23 cellular contexts compared by ENCODE assay signal in the genomic region with DNA sequence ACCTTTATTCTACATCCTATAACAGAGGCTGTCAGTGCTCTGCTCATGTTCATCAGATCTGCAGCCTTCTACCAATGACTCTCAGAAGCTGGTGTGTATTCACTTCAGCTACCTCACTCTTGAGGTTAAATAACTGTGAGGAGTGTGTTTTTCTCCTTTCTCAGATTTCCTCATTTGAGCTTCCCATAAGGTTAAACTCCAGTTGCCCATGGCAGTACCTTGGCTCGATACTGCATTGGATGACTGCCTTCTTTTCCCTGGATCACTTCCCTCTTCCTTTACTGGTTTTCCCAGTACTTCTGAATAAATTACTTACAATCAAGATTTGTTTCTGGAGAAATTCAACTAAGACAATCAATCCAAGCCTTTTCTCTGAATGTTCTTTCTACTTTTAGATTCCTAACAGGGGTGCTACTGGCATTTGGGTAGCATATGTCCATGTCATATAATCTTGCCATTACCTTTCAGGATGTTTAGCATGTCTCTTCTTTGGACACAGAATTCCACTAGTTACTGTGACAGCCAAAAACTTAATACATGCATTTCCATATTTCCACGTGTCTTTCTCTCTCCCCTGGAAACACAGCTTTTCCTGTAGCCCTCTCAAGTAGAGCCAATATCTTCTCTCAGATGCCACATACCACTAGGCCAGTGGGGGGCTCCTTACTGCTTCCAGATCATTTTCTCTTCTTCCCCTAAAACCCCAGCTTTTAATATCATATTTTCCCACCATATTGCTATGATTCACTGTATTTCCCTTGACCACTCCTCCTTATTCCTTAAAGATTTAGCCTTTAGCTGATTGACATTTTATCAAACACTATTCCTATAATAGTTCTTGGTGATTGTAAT. TPM values are rescaled to one million over a fixed set of nuclear protein-coding genes. Genes with fewer than 3 reads are reported as not detected.
A peak's percentile ranks its signal among the peaks of the same experiment; 100 is the strongest.
DNase-seq lines count a peak whose midpoint lies in the region; ATAC-seq, FAIRE-seq and TF ChIP-seq lines count a peak whose summit lies in the region.
"Had no signal": no experiment of that assay in that cellular context is flagged by ENCODE, and none has a peak within 500 bp of the region (broad histone marks: within the 10 kb centered on the region; RNA-seq: fewer than 3 reads in every experiment).

No MANE protein-coding gene starts in this region.

- no peaks in the 10 kb centered on the region for H3K36me3 ChIP-seq in GM12878 (ENCODE audit: control insufficient read depth in 2 of 2, insufficient read depth in 2 of 2, low read length in 1 of 2)
- H3K36me3 ChIP-seq in PC-9 (ENCODE audit: low read depth): no peaks in the 10 kb centered on the region
- no peaks in the 10 kb centered on the region for H3K36me3 ChIP-seq in colonic mucosa
- H3K36me3 ChIP-seq: cardiac muscle cell, neural progenitor cell, suprapubic skin had no signal

- FAIRE-seq in GM12878 (lab: Jason Lieb, UNC): no peak

- SMC1A ChIA-PET in GM12878 (lab: Charles Lee; ENCODE audit: uncharacterized antibody, unreplicated experiment): interaction anchor here (0.6 to 2.1 kb wide), 12 partner anchors 10 to 623 kb away, joined by 3 to 11 read pairs (median 4); no protein-coding TSS in a partner anchor

- CTCF ChIA-PET in GM12878 (lab: Yijun Ruan, JAX) (interaction anchor here (0.6 to 1.9 kb wide), 19 partner anchors 10 to 578 kb away, joined by 3 to 12 read pairs (median 3); no protein-coding TSS in a partner anchor), PC-9 (lab: Charles Lee) (no interaction called here)

- no TSS peak for BruUV-seq in GM12878 (replicated peaks; lab: Mats Ljungman, UMichigan)
- BruUV-seq in PC-9 (replicated peaks; lab: Mats Ljungman, UMichigan): no TSS peak

- H3K79me2 ChIP-seq in GM12878 (ENCODE audit: control insufficient read depth, insufficient read depth, low read length) (no peaks in the 10 kb centered on the region), PC-9 (ENCODE audit: low read depth) (no peaks in the 10 kb centered on the region)

- no peaks in the 10 kb centered on the region for H3F3A ChIP-seq in PC-9 (ENCODE audit: insufficient read depth, low read depth)

- POLR2A ChIA-PET in GM12878 (lab: Charles Lee) (interaction anchor here (0.7 kb wide), 3 partner anchors 10 to 411 kb away, joined by 3 to 4 read pairs (median 3); no protein-coding TSS in a partner anchor), PC-9 (lab: Charles Lee; ENCODE audit: unreplicated experiment) (no interaction called here)

- 64% methylated on average over 2 of the region's 2 CpGs for WGBS in GM12878 (ENCODE audit: insufficient coverage, insufficient replicate concordance, low lambda C conversion rate, missing lambda C conversion rate)

- no peaks in the 10 kb centered on the region for H3K9me2 ChIP-seq in PC-9 (ENCODE audit: insufficient read depth)

- H3K9ac ChIP-seq in GM12878 (ENCODE audit: control insufficient read depth, insufficient read depth, low read length) (no peak overlapping the region), colonic mucosa (ENCODE audit: low read depth in 2 of 2, low read length in 2 of 2) (no peak overlapping the region)
- H3K9ac ChIP-seq: neural progenitor cell had no signal

- H4K20me1 ChIP-seq in GM12878 (ENCODE audit: control insufficient read depth, insufficient read depth): no peaks in the 10 kb centered on the region
- no peaks in the 10 kb centered on the region for H4K20me1 ChIP-seq in PC-9 (ENCODE audit: insufficient read depth)

- DNase-seq in GM10266 (ENCODE audit: extremely low spot score) (no peak), GM12878 (ENCODE audit: low read depth, low spot score) (no peak), left lobe of liver (ENCODE audit: low spot score) (no peak), HT-29 (ENCODE audit: low spot score) (no peak), PC-9 (no peak), ecto neural progenitor cell (ENCODE audit: low spot score) (no peak), colonic mucosa (no peak)
- DNase-seq: activated CD4-positive, alpha-beta T cell treated with anti-CD3 and anti-CD28 coated beads, Interleukin-2, amount 10 ng/mL, durations not matched to agents 24 days and 14 days; activated gamma-delta T cell; CD4-positive, CD25-positive, alpha-beta regulatory T cell; DMS153; effector CD8-positive, alpha-beta T cell; immature natural killer cell; IMR-90; NCI-H187; NCI-H446; NK-92 treated with Interleukin-12 subunit alpha and Interleukin-12 subunit beta, amount 100 ng/mL, for 24 hours; SHP77; T-cell had no signal

- ATAC-seq in HG02885 (IDR thresholded peaks at IDR 0.05; ENCODE audit: poor library complexity, unreplicated experiment): peak; percentile 42
- ATAC-seq in GM12878: peak; percentile 48; the same call in 2 of the 3 replicates
- ATAC-seq in left lobe of liver: peak; percentile 72
- ATAC-seq: T-cell had no signal

- H2AFZ ChIP-seq in GM12878 (ENCODE audit: control insufficient read depth, low read depth, low read length) (no peak overlapping the region), PC-9 (no peak overlapping the region)
- H2AFZ ChIP-seq: neural progenitor cell had no signal

- no peaks in the 10 kb centered on the region for H3K27me3 ChIP-seq in GM12878 (replicated peaks in 1 of 2; ENCODE audit: control insufficient read depth in 2 of 2, insufficient read depth in 2 of 2, low read length in 1 of 2)
- H3K27me3 ChIP-seq in PC-9 (ENCODE audit: insufficient read depth, low read depth): no peaks in the 10 kb centered on the region
- no peaks in the 10 kb centered on the region for H3K27me3 ChIP-seq in colonic mucosa
- H3K27me3 ChIP-seq: cardiac muscle cell, neural progenitor cell, suprapubic skin had no signal

- TF ChIP-seq RAD21 in GM12878 (IDR thresholded peaks at IDR 0.05; ENCODE audit: insufficient read depth, low read depth, low read length): peak; percentile 31; the same call in 1 of the 2 replicates

- RAD21 ChIA-PET in GM12878 (lab: Charles Lee; ENCODE audit: unreplicated experiment): interaction anchor here (0.7 to 1.6 kb wide), 6 partner anchors 10 to 607 kb away, joined by 3 to 7 read pairs (median 4); no protein-coding TSS in a partner anchor

- TF ChIP-seq EP300 in GM12878 (IDR thresholded peaks at IDR 0.05; ENCODE audit: borderline replicate concordance in 1 of 2, control insufficient read depth in 1 of 2, low read depth in 2 of 2, low read length in 2 of 2): no peak

- H3K4me1 ChIP-seq in GM12878 (ENCODE audit: control insufficient read depth, insufficient read depth, low read length) (no peaks in the 10 kb centered on the region), PC-9 (replicated peaks; ENCODE audit: insufficient read depth) (peaks cover 7% of the 10 kb centered on the region; the same call in 1 of the 2 replicates), colonic mucosa (no peaks in the 10 kb centered on the region)
- H3K4me1 ChIP-seq: neural progenitor cell had no signal

- no peak overlapping the region for H3K27ac ChIP-seq in GM12878 (ENCODE audit: control insufficient read depth, insufficient read depth)
- no peak overlapping the region for H3K27ac ChIP-seq in PC-9
- no peak overlapping the region for H3K27ac ChIP-seq in colonic mucosa
- H3K27ac ChIP-seq: cardiac muscle cell, neural progenitor cell, suprapubic skin had no signal

- no peak for TF ChIP-seq POLR2A in GM12878 (IDR thresholded peaks at IDR 0.05; ENCODE audit: low read depth, low read length)

- H3K4me2 ChIP-seq in GM12878 (ENCODE audit: control insufficient read depth, insufficient read depth): no peak overlapping the region
- no peak overlapping the region for H3K4me2 ChIP-seq in PC-9
- H3K4me2 ChIP-seq: neural progenitor cell had no signal

- H3K9me3 ChIP-seq in GM12878 (replicated peaks; ENCODE audit: control insufficient read depth, insufficient read depth, low read length) (no peaks in the 10 kb centered on the region; the same call in 2 of the 3 replicates), PC-9 (ENCODE audit: insufficient read depth, low read depth) (no peaks in the 10 kb centered on the region), colonic mucosa (no peaks in the 10 kb centered on the region)
- H3K9me3 ChIP-seq: suprapubic skin had no signal

- intact Hi-C loops in GM12878 (cut with micrococcal nuclease; ENCODE audit: unreplicated experiment): loop anchor here (5.0 kb wide), 1 partner anchor 301 kb away; no protein-coding TSS in a partner anchor
- intact Hi-C loops in PC-9 (cut with micrococcal nuclease; ENCODE audit: unreplicated experiment): no loop called here
- intact Hi-C loops in colonic mucosa (cut with DNase I): no loop called here

- no peak overlapping the region for H3K4me3 ChIP-seq in GM12878
- H3K4me3 ChIP-seq in PC-9: no peak overlapping the region
- H3K4me3 ChIP-seq in colonic mucosa: no peak overlapping the region
- H3K4me3 ChIP-seq: cardiac muscle cell, neural progenitor cell, suprapubic skin had no signal

- TF ChIP-seq CTCF in GM10266 (IDR thresholded peaks at IDR 0.05; ENCODE audit: control insufficient read depth, insufficient read depth, low read depth, missing control alignments) (peak; percentile 37), GM12878 (IDR thresholded peaks at IDR 0.05 in 2 of 3, conservative IDR thresholded peaks at IDR 0.05 in 1 of 3; ENCODE audit: control insufficient read depth in 2 of 3, extremely low read depth in 1 of 3, insufficient read depth in 1 of 3, low read depth in 3 of 3, low read length in 3 of 3) (peak; percentile 19 to 21 (median 21); a peak in 4 of 6 replicates), PC-9 (conservative IDR thresholded peaks at IDR 0.05) (no peak), colonic mucosa (IDR thresholded peaks at IDR 0.05) (no peak)

- in situ Hi-C loops in GM12878 (cut with MboI): no loop called here

TF ChIP-seq in GM12878, 131 proteins besides CTCF, POLR2A, EP300 and RAD21:
- TF ChIP-seq SMC3 (IDR thresholded peaks at IDR 0.05; ENCODE audit: borderline replicate concordance, low read length) (peak; percentile 15; the same call in 1 of the 2 replicates), YBX1 (IDR thresholded peaks at IDR 0.05) (no peak)

RNA-seq across cellular contexts. Expression of gene SPOPL, which starts 15.0 kb away (rescaled TPM):
- total RNA-seq in GM12878 (2013; cell fraction: nucleolus; rRNA removed): 91.8 and 92.8 TPM in 2 replicates
- 13.1 and 16.6 TPM in 2 replicates for total RNA-seq in GM12878 (2014; rRNA removed)
- 14.1 and 14.4 TPM in 2 replicates for total RNA-seq in GM12878 (2014; rRNA removed; fragmentation: Illumina TruSeq; extraction: Trizol)
- total RNA-seq in GM12878 (2021): 20.3 and 22.6 TPM in 2 replicates
- 6.7 TPM for polyA plus RNA-seq in GM12878 (2011; ENCODE audit: low read depth)
- polyA plus RNA-seq in GM12878 (2011; rRNA removed): 25.0 and 41.0 TPM in 2 replicates
- 9.4 and 12.4 TPM in 2 replicates for polyA plus RNA-seq in GM12878 (2011; cell fraction: cytosol; rRNA removed)
- 16.7 and 21.1 TPM in 2 replicates for polyA plus RNA-seq in GM12878 (2011; cell fraction: nucleus; rRNA removed)
- polyA plus RNA-seq in GM12878 (2012): 10.6 and 15.1 TPM in 2 replicates
- 16.3 and 21.9 TPM in 2 replicates for polyA plus RNA-seq in GM12878 (2014; fragmentation: Illumina TruSeq; extraction: Trizol)
- polyA plus RNA-seq in GM12878 (2014; fragmentation: Nextera tagmentation; extraction: Ambion mirVana): 1 to 10 TPM; 4.2 to 4.4 TPM
- 9.9 and 12.0 TPM in 2 replicates for polyA plus RNA-seq in GM12878 (2014; rRNA removed)
- polyA plus RNA-seq in GM12878 (2016; fragmentation: Nextera tagmentation; extraction: Ambion mirVana): 1 to 10 TPM; 4.0 TPM
- 21.1 and 32.6 TPM in 2 replicates for polyA minus RNA-seq in GM12878 (2011; rRNA and poly(A)+ RNA removed)
- polyA minus RNA-seq in GM12878 (2011; cell fraction: cytosol; rRNA and poly(A)+ RNA removed): 8.1 and 8.2 TPM in 2 replicates
- 22.6 and 33.5 TPM in 2 replicates for polyA minus RNA-seq in GM12878 (2011; cell fraction: nucleus; rRNA and poly(A)+ RNA removed)
- total RNA-seq in left lobe of liver: 11.3 TPM
- total RNA-seq in HT-29 (2014; rRNA removed; shearing (Covaris generic)): 19.0 and 20.4 TPM in 2 replicates
- total RNA-seq in PC-9 (2021): 20.6 and 21.0 TPM in 2 replicates
- 10 to 100 TPM; 23.5 to 38.0 TPM for total RNA-seq in colonic mucosa

Comparison
In these comparisons a context has a peak if more than half of its experiments do, and no peak if none do; other contexts are left out.
1. CTCF ChIP-seq: peak in GM10266 (single experiment) and GM12878 (3 of 3); none in PC-9 (single experiment) and colonic mucosa (single experiment).
2. Peak in every context shown above with its lines, with median percentiles within 50 percentile points of each other: ATAC-seq.